19 cellular contexts compared by ENCODE assay signal in genomic region chr7:140027866-140028265, GRCh38. TPM values are rescaled to one million over a fixed set of nuclear protein-coding genes. Genes with fewer than 3 reads are reported as not detected.
A peak's percentile ranks its signal among the peaks of the same experiment; 100 is the strongest.
DNase-seq lines count a peak whose midpoint lies in the region; ATAC-seq and TF ChIP-seq lines count a peak whose summit lies in the region.
"Had no signal": no experiment of that assay in that cellular context is flagged by ENCODE, and none has a peak within 500 bp of the region (broad histone marks: within the 10 kb centered on the region; RNA-seq: fewer than 3 reads in every experiment).

No MANE protein-coding gene starts in this region.

- no peak overlapping the region for H3K9ac ChIP-seq in neuronal stem cell (ENCODE audit: low read depth, low read length, poor library complexity)

- H3K4me3 ChIP-seq in neuronal stem cell (ENCODE audit: low read length in 2 of 2) (no peak overlapping the region), SJCRH30 (no peak overlapping the region), WERI-Rb-1 (ENCODE audit: low read depth, low read length) (no peak overlapping the region)
- H3K4me3 ChIP-seq: GM23338, HAP-1, Peyer's patch, SK-N-MC had no signal

- no peak overlapping the region for H2BK12ac ChIP-seq in neuronal stem cell (ENCODE audit: low read length)

- H3K23ac ChIP-seq in neuronal stem cell (ENCODE audit: low read depth, low read length, poor library complexity) = peak overlapping the region; percentile 37

- no peak overlapping the region for H4K91ac ChIP-seq in neuronal stem cell (ENCODE audit: low read depth, low read length, poor library complexity)

- no peaks in the 10 kb centered on the region for H3K79me1 ChIP-seq in neuronal stem cell (ENCODE audit: low read depth, low read length)

- TF ChIP-seq CTCF in WERI-Rb-1 (IDR thresholded peaks at IDR 0.05; ENCODE audit: low read depth, low read length) = no peak

- no peaks in the 10 kb centered on the region for H3K4me1 Mint-ChIP-seq in activated T-cell treated with anti-CD3 and anti-CD28 coated beads, Interleukin-2, amount 50 U/mL, for 72 hours (ENCODE audit: low read depth)
- H3K4me1 Mint-ChIP-seq: GM23338 had no signal

- H3K36me3 ChIP-seq in neuronal stem cell (replicated peaks in 1 of 2; ENCODE audit: control insufficient read depth in 2 of 2, insufficient read depth in 2 of 2, low read length in 2 of 2) (no peaks in the 10 kb centered on the region), SJCRH30 (no peaks in the 10 kb centered on the region), WERI-Rb-1 (no peaks in the 10 kb centered on the region)
- H3K36me3 ChIP-seq: HAP-1 had no signal

- no peak overlapping the region for H2BK5ac ChIP-seq in neuronal stem cell (ENCODE audit: low read length)

- H3K9me3 Mint-ChIP-seq in activated T-cell treated with anti-CD3 and anti-CD28 coated beads, Interleukin-2, amount 50 U/mL, for 72 hours = no peaks in the 10 kb centered on the region
- H3K9me3 Mint-ChIP-seq: CD14-positive monocyte, GM23338 had no signal

- no peak overlapping the region for H3K4me2 ChIP-seq in neuronal stem cell (ENCODE audit: insufficient read depth, low read length, poor library complexity, severe bottlenecking)
- H3K4me2 ChIP-seq: GM23338 had no signal

- no peak overlapping the region for H3K18ac ChIP-seq in neuronal stem cell (ENCODE audit: low read length)

- no peak overlapping the region for H4K8ac ChIP-seq in neuronal stem cell (ENCODE audit: low read depth, low read length)

- H2BK15ac ChIP-seq in neuronal stem cell (ENCODE audit: low read length) = no peak overlapping the region

- no peak overlapping the region for H2AK5ac ChIP-seq in neuronal stem cell (ENCODE audit: low read depth, low read length)

- H3K4me3 Mint-ChIP-seq in activated T-cell treated with anti-CD3 and anti-CD28 coated beads, Interleukin-2, amount 50 U/mL, for 72 hours = no peak overlapping the region
- H3K4me3 Mint-ChIP-seq: CD14-positive monocyte, GM23338 had no signal

- H3K27me3 Mint-ChIP-seq in activated T-cell treated with anti-CD3 and anti-CD28 coated beads, Interleukin-2, amount 50 U/mL, for 72 hours (ENCODE audit: low read depth) = no peaks in the 10 kb centered on the region

- DNase-seq in activated T-cell treated with anti-CD3 and anti-CD28 coated beads, Interleukin-2, amount 50 U/mL, for 72 hours = no peak
- DNase-seq in activated T-cell treated with anti-CD3 and anti-CD28 coated beads for 4 hours = no peak
- peak; percentile 43 for DNase-seq in SHP77 treated with DMSO at 0.1 percent for 48 hours (lab: John Stamatoyannopoulos, UW)
- no peak for DNase-seq in neuronal stem cell (ENCODE audit: low spot score)
- no peak for DNase-seq in SJCRH30
- no peak for DNase-seq in WERI-Rb-1
- DNase-seq: KG1, NCI-H1105, NCI-H2107, NCI-H2227 treated with DMSO at 0.1 percent for 48 hours, NCI-H510A treated with DMSO at 0.1 percent for 48 hours, NCI-H774, SW 1271 had no signal

- peak overlapping the region; percentile 78 for H3K27ac Mint-ChIP-seq in activated T-cell treated with anti-CD3 and anti-CD28 coated beads, Interleukin-2, amount 50 U/mL, for 72 hours
- H3K27ac Mint-ChIP-seq: GM23338 had no signal

- no peak overlapping the region for H3K27ac ChIP-seq in neuronal stem cell (replicated peaks; ENCODE audit: low read length)
- no peak overlapping the region for H3K27ac ChIP-seq in SJCRH30
- H3K27ac ChIP-seq in WERI-Rb-1 = no peak overlapping the region
- H3K27ac ChIP-seq: Peyer's patch, SK-N-MC had no signal

- H3K14ac ChIP-seq in neuronal stem cell (ENCODE audit: low read length) = no peak overlapping the region

- H2BK120ac ChIP-seq in neuronal stem cell (ENCODE audit: low read depth, low read length) = no peak overlapping the region

- peaks cover 2 to 11% of the 10 kb centered on the region in 2 donors for H3K36me3 Mint-ChIP-seq in activated T-cell treated with anti-CD3 and anti-CD28 coated beads, Interleukin-2, amount 50 U/mL, for 72 hours (ENCODE audit: insufficient read depth in 2 of 2)

- no peak overlapping the region for H3K4ac ChIP-seq in neuronal stem cell (ENCODE audit: low read length)

- H3K27me3 ChIP-seq in neuronal stem cell (ENCODE audit: control insufficient read depth in 3 of 3, insufficient read depth in 3 of 3, low read depth in 1 of 3, low read length in 3 of 3) = peaks cover 0 to 10% (median 0%) of the 10 kb centered on the region in 3 experiments
- 0 out of 2 replicates have a peak, but pooled peaks cover 3% of the 10 kb centered on the region for H3K27me3 ChIP-seq in SJCRH30
- H3K27me3 ChIP-seq in WERI-Rb-1 (ENCODE audit: insufficient read depth, low read depth, severe bottlenecking) = no peaks in the 10 kb centered on the region
- H3K27me3 ChIP-seq: Peyer's patch had no signal

- no peaks in the 10 kb centered on the region for H3K4me1 ChIP-seq in neuronal stem cell (ENCODE audit: control insufficient read depth in 2 of 2, insufficient read depth in 1 of 2, low read depth in 1 of 2, low read length in 2 of 2)
- no peaks in the 10 kb centered on the region for H3K4me1 ChIP-seq in SJCRH30
- H3K4me1 ChIP-seq: HAP-1, Peyer's patch had no signal

- no peaks in the 10 kb centered on the region for H3K9me3 ChIP-seq in neuronal stem cell (replicated peaks in 1 of 2; ENCODE audit: control insufficient read depth in 2 of 2, insufficient read depth in 1 of 2, low read depth in 1 of 2, low read length in 2 of 2)
- no peaks in the 10 kb centered on the region for H3K9me3 ChIP-seq in SJCRH30 (replicated peaks)
- no peaks in the 10 kb centered on the region for H3K9me3 ChIP-seq in WERI-Rb-1 (ENCODE audit: severe bottlenecking)
- H3K9me3 ChIP-seq: HAP-1, Peyer's patch had no signal

- WGBS in neuronal stem cell (ENCODE audit: extremely low coverage in 2 of 2, insufficient read length in 2 of 2, insufficient replicate concordance in 1 of 2), 2 donors = no CpG with 5 or more reads among the region's 9 CpGs

- ATAC-seq in activated T-cell treated with anti-CD3 and anti-CD28 coated beads, Interleukin-2, amount 50 U/mL, for 72 hours (replicated peaks in 1 of 2) = no peak
- no peak for ATAC-seq in HG02642 (IDR thresholded peaks at IDR 0.05; ENCODE audit: poor library complexity, unreplicated experiment)
- ATAC-seq: GM23338 had no signal

- H2AFZ ChIP-seq in neuronal stem cell (ENCODE audit: low read length) = no peak overlapping the region
- H2AFZ ChIP-seq: GM23338 had no signal

RNA-seq across cellular contexts. Expression of gene PARP12, which starts 34.9 kb away (rescaled TPM):
- total RNA-seq in activated T-cell treated with anti-CD3 and anti-CD28 coated beads, Interleukin-2, amount 50 U/mL, for 72 hours = 10 to 100 TPM; 49.9 to 71.5 TPM
- 0.32 TPM for polyA plus RNA-seq in neuronal stem cell (2013, experiment 1 of 2)
- 0.43 TPM for polyA plus RNA-seq in neuronal stem cell (2013, experiment 2 of 2)
- total RNA-seq in SJCRH30 (2014; rRNA removed; shearing (Covaris generic)) = not detected in 2 replicates

Comparison
In these comparisons a context has a peak if more than half of its experiments do, and no peak if none do; other contexts are left out.
1. RNA of gene PARP12, which starts 34.9 kb away (total RNA-seq): 49.9 to 71.5 TPM in activated T-cell treated with anti-CD3 and anti-CD28 coated beads, Interleukin-2, amount 50 U/mL, for 72 hours; not detected in SJCRH30; every median in the first group is over 10 times any median in the second.